In genomic region chr3:48898383-48899234, GRCh38 we compare ENCODE assay signal across 8 cellular contexts. TPM values are rescaled to one million over a fixed set of nuclear protein-coding genes. Genes with fewer than 3 reads are reported as not detected.
A peak's percentile ranks its signal among the peaks of the same experiment; 100 is the strongest.
DNase-seq lines count a peak whose midpoint lies in the region; ATAC-seq, FAIRE-seq and TF ChIP-seq lines count a peak whose summit lies in the region.

TSS of gene SLC25A20 (minus strand) at chr3:48898882. CDS start at chr3:48898794, 88 bp downstream.

- H3K4me2 ChIP-seq in smooth muscle cell = peak within 1 kb of the TSS; percentile 88

- peak within 1 kb of the TSS; percentile 99 for H2AFZ ChIP-seq in smooth muscle cell (ENCODE audit: low read depth)

- H4K20me1 ChIP-seq in smooth muscle cell (ENCODE audit: low read depth) = no peaks in the 10 kb centered on the region

- peak within 1 kb of the TSS; percentile 57 for H3K9ac ChIP-seq in smooth muscle cell (ENCODE audit: low read depth)

- WGBS in smooth muscle cell (ENCODE audit: low lambda C conversion rate) = 4% methylated on average over 54 of the region's 54 CpGs

- peak; percentile 89 for ATAC-seq in HG02885 (IDR thresholded peaks at IDR 0.05; ENCODE audit: poor library complexity, unreplicated experiment)

- H3F3A ChIP-seq in smooth muscle cell (ENCODE audit: low read depth) = no peaks in the 10 kb centered on the region

- no peaks in the 10 kb centered on the region for H3K27me3 ChIP-seq in WERI-Rb-1 (ENCODE audit: insufficient read depth, low read depth, severe bottlenecking)
- H3K27me3 ChIP-seq in bronchial epithelial cell (ENCODE audit: control insufficient read depth, insufficient read depth, low read length) = no peaks in the 10 kb centered on the region
- H3K27me3 ChIP-seq in smooth muscle cell (ENCODE audit: low read depth) = no peaks in the 10 kb centered on the region

- DNase-seq in NCI-H1417 (lab: John Stamatoyannopoulos, UW) = peak; percentile 61 to 71 (median 67)
- no peak for DNase-seq in NCI-H1417 treated with DMSO at 0.1 percent for 48 hours (lab: John Stamatoyannopoulos, UW)
- DNase-seq in NCI-H2171 (lab: John Stamatoyannopoulos, UW) = peak; percentile 47
- peak; percentile 93 for DNase-seq in WERI-Rb-1
- DNase-seq in bronchial epithelial cell (ENCODE audit: low read depth) = peak; percentile 74
- peak; percentile 99 for DNase-seq in iPS-NIHi7 (ENCODE audit: extremely low spot score)
- peak; percentile 56 for DNase-seq in smooth muscle cell (lab: John Stamatoyannopoulos, UW; ENCODE audit: unreplicated experiment)

- H3K27ac ChIP-seq in WERI-Rb-1 (peak within 1 kb of the TSS; percentile 66), smooth muscle cell (ENCODE audit: low read depth) (peak within 1 kb of the TSS; percentile 6)

- TF ChIP-seq CTCF in WERI-Rb-1 (IDR thresholded peaks at IDR 0.05; ENCODE audit: low read depth, low read length) (no peak), bronchial epithelial cell (IDR thresholded peaks at IDR 0.05; ENCODE audit: insufficient read depth, low read length, severe bottlenecking) (no peak), smooth muscle cell (IDR thresholded peaks at IDR 0.05; ENCODE audit: borderline replicate concordance, insufficient read depth, poor library complexity, severe bottlenecking) (no peak)

- H3K36me3 ChIP-seq in WERI-Rb-1 (no peaks in the 10 kb centered on the region), bronchial epithelial cell (ENCODE audit: control insufficient read depth, insufficient read depth, low read length) (no peaks in the 10 kb centered on the region), smooth muscle cell (ENCODE audit: low read depth) (no peaks in the 10 kb centered on the region)

- peaks cover 7% of the 10 kb centered on the region for H3K4me1 ChIP-seq in smooth muscle cell (ENCODE audit: low read depth)

- peak within 1 kb of the TSS; percentile 82 for H3K4me3 ChIP-seq in WERI-Rb-1 (ENCODE audit: low read depth, low read length)
- H3K4me3 ChIP-seq in bronchial epithelial cell (ENCODE audit: low read depth, low read length) = peak within 1 kb of the TSS; percentile 76
- H3K4me3 ChIP-seq in smooth muscle cell = peak within 1 kb of the TSS; percentile 75

- H3K9me3 ChIP-seq in WERI-Rb-1 (ENCODE audit: severe bottlenecking) (no peaks in the 10 kb centered on the region), smooth muscle cell (replicated peaks; ENCODE audit: low read depth) (no peaks in the 10 kb centered on the region)

- FAIRE-seq in bronchial epithelial cell (lab: Jason Lieb, UNC) = no peak

- no peaks in the 10 kb centered on the region for H3K79me2 ChIP-seq in smooth muscle cell (ENCODE audit: low read depth)

RNA-seq across cellular contexts. Expression of gene SLC25A20, which starts in this region (rescaled TPM):
- total RNA-seq in bronchial epithelial cell (9.5 and 11.8 TPM in 2 replicates), smooth muscle cell (8.9 and 14.7 TPM in 2 replicates)
- 12.1 and 14.6 TPM in 2 replicates for polyA plus RNA-seq in smooth muscle cell
